ENCODE assay signal across 16 cellular contexts in the genomic region with DNA sequence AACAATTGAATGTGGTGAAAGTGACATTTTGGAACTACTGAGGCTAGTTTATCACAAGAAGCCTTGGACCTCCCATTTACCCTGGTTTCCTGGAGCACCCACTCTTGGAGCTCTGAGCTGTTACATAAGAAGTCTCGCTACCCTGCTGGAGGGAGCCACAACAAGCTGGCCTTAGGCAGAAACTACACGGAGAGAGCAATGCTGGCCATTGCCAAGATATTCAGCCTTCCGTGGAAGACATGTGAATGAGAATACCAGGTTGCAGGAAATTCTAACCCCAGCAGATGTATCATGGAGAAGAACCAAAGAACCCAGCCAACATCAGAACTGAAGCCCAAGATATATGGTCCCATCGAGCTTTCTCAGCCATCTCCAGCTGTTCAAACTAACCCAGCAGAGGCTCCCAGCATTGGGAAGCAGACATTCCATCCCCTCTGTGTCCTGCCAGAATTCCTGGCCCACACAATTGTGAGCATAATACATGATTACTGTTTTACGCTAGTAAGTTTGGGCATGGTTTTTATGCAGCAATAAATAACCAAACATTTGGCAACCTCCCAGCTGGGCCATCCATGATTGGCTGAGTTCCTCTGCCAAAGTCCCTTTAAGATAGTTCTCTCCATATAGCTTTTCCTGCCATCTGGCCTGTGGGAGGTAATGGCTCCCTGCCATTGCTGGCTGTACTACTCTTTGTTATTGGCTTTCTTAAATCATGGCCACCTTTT. TPM values are rescaled to one million over a fixed set of nuclear protein-coding genes. Genes with fewer than 3 reads are reported as not detected.
DNase-seq lines count a peak whose midpoint lies in the region; ATAC-seq, FAIRE-seq and TF ChIP-seq lines count a peak whose summit lies in the region.
"Had no signal": no experiment of that assay in that cellular context is flagged by ENCODE, and none has a peak within 500 bp of the region (broad histone marks: within the 10 kb centered on the region; RNA-seq: fewer than 3 reads in every experiment).

No MANE protein-coding gene starts in this region.

- H3K4me1 ChIP-seq in right atrium auricular region: no peaks in the 10 kb centered on the region
- no peaks in the 10 kb centered on the region for H3K4me1 ChIP-seq in mucosa of descending colon (ENCODE audit: low read depth)
- H3K4me1 ChIP-seq in naive thymus-derived CD4-positive, alpha-beta T cell (ENCODE audit: control insufficient read depth in 2 of 2, insufficient read depth in 2 of 2, low read length in 2 of 2): no peaks in the 10 kb centered on the region
- H3K4me1 ChIP-seq: SJCRH30 had no signal

- no peak overlapping the region for H3K27ac Mint-ChIP-seq in endothelial cell (ENCODE audit: unreplicated experiment)
- H3K27ac Mint-ChIP-seq in naive thymus-derived CD4-positive, alpha-beta T cell: no peak overlapping the region
- H3K27ac Mint-ChIP-seq: natural killer cell had no signal

- FAIRE-seq in D721Med (lab: Jason Lieb, UNC): no peak
- FAIRE-seq: H1, TTC549 had no signal

- no peak overlapping the region for H3K27ac ChIP-seq in right atrium auricular region
- H3K27ac ChIP-seq in naive thymus-derived CD4-positive, alpha-beta T cell (ENCODE audit: low read depth, low read length): no peak overlapping the region
- H3K27ac ChIP-seq: SJCRH30 had no signal

- H3K4me3 ChIP-seq in right atrium auricular region (no peak overlapping the region), mucosa of descending colon (no peak overlapping the region)
- no peak overlapping the region for H3K4me3 ChIP-seq in naive thymus-derived CD4-positive, alpha-beta T cell (ENCODE audit: low read length)
- H3K4me3 ChIP-seq: SJCRH30 had no signal

- no peak overlapping the region for H3K4me3 Mint-ChIP-seq in endothelial cell (ENCODE audit: unreplicated experiment)
- H3K4me3 Mint-ChIP-seq in naive thymus-derived CD4-positive, alpha-beta T cell: no peak overlapping the region
- H3K4me3 Mint-ChIP-seq: natural killer cell had no signal

- no peaks in the 10 kb centered on the region for H3K27me3 ChIP-seq in right atrium auricular region
- no peaks in the 10 kb centered on the region for H3K27me3 ChIP-seq in naive thymus-derived CD4-positive, alpha-beta T cell (ENCODE audit: control insufficient read depth in 2 of 2, insufficient read depth in 2 of 2, low read length in 2 of 2)
- H3K27me3 ChIP-seq: SJCRH30 had no signal

- H3K36me3 Mint-ChIP-seq in endothelial cell (ENCODE audit: low read depth, unreplicated experiment): no peaks in the 10 kb centered on the region
- H3K36me3 Mint-ChIP-seq in naive thymus-derived CD4-positive, alpha-beta T cell: peaks cover 0 to 4% (median 0%) of the 10 kb centered on the region in 5 donors
- H3K36me3 Mint-ChIP-seq: natural killer cell had no signal

- POLR2A ChIA-PET in naive thymus-derived CD4-positive, alpha-beta T cell (lab: Charles Lee): no interaction called here

- H3K9me3 Mint-ChIP-seq in endothelial cell (ENCODE audit: unreplicated experiment): no peaks in the 10 kb centered on the region
- no peaks in the 10 kb centered on the region for H3K9me3 Mint-ChIP-seq in naive thymus-derived CD4-positive, alpha-beta T cell
- H3K9me3 Mint-ChIP-seq: natural killer cell had no signal

- ATAC-seq in Right ventricle myocardium superior (ENCODE audit: poor library complexity) (peak; percentile 85), mucosa of descending colon (peak; percentile 40)
- ATAC-seq in naive thymus-derived CD4-positive, alpha-beta T cell: no peak
- ATAC-seq: esophagus mucosa, natural killer cell had no signal

- H3K9me3 ChIP-seq in right atrium auricular region (no peaks in the 10 kb centered on the region), mucosa of descending colon (no peaks in the 10 kb centered on the region)
- H3K9me3 ChIP-seq in naive thymus-derived CD4-positive, alpha-beta T cell (ENCODE audit: control insufficient read depth in 2 of 3, low read length in 3 of 3): no peaks in the 10 kb centered on the region
- H3K9me3 ChIP-seq: SJCRH30 had no signal

- intact Hi-C loops in Right ventricle myocardium superior (cut with DNase I): no loop called here
- intact Hi-C loops in mucosa of descending colon (cut with DNase I, micrococcal nuclease): no loop called here
- intact Hi-C loops in naive thymus-derived CD4-positive, alpha-beta T cell (cut with micrococcal nuclease): no loop called here

- no peaks in the 10 kb centered on the region for H3K36me3 ChIP-seq in right atrium auricular region
- no peaks in the 10 kb centered on the region for H3K36me3 ChIP-seq in mucosa of descending colon (ENCODE audit: low read depth)
- no peaks in the 10 kb centered on the region for H3K36me3 ChIP-seq in naive thymus-derived CD4-positive, alpha-beta T cell (ENCODE audit: control insufficient read depth in 2 of 3, insufficient read depth in 3 of 3, low read length in 3 of 3)
- H3K36me3 ChIP-seq: SJCRH30 had no signal

- CTCF ChIA-PET in naive thymus-derived CD4-positive, alpha-beta T cell (lab: Charles Lee): no interaction called here

- no peak for DNase-seq in Right ventricle myocardium superior
- no peak for DNase-seq in right atrium auricular region (ENCODE audit: low spot score)
- peak; percentile 3 for DNase-seq in dermis blood vessel endothelial cell
- peak in 2 of 3 donors; percentile 28 to 29 for DNase-seq in mucosa of descending colon
- DNase-seq in endothelial cell (ENCODE audit: low spot score): no peak
- no peak for DNase-seq in activated CD8-positive, alpha-beta memory T cell treated with anti-CD3 and anti-CD28 coated beads, Interleukin-2, amount 50 U/mL, for 48 hours
- no peak for DNase-seq in naive thymus-derived CD4-positive, alpha-beta T cell
- DNase-seq in D721Med (ENCODE audit: insufficient read length, low spot score): no peak
- DNase-seq: activated CD8-positive, alpha-beta memory T cell treated with anti-CD3 and anti-CD28 coated beads for 24 hours; activated gamma-delta T cell treated with Interleukin-2 at 50 U/mL for 16 hours; DMS153; natural killer cell; SJCRH30 had no signal

- no peaks in the 10 kb centered on the region for H3K4me1 Mint-ChIP-seq in endothelial cell (ENCODE audit: unreplicated experiment)
- no peaks in the 10 kb centered on the region for H3K4me1 Mint-ChIP-seq in naive thymus-derived CD4-positive, alpha-beta T cell
- H3K4me1 Mint-ChIP-seq: natural killer cell had no signal

- TF ChIP-seq CTCF in right atrium auricular region (IDR thresholded peaks at IDR 0.05) (no peak), mucosa of descending colon (IDR thresholded peaks at IDR 0.05) (no peak), endothelial cell (IDR thresholded peaks at IDR 0.05; ENCODE audit: unreplicated experiment) (no peak), D721Med (IDR thresholded peaks at IDR 0.05; ENCODE audit: insufficient read depth, missing control alignments) (no peak)

- no peaks in the 10 kb centered on the region for H3K27me3 Mint-ChIP-seq in endothelial cell (ENCODE audit: unreplicated experiment)
- H3K27me3 Mint-ChIP-seq in naive thymus-derived CD4-positive, alpha-beta T cell: peaks cover 3 to 29% (median 22%) of the 10 kb centered on the region in 5 donors

RNA-seq across cellular contexts. Expression of gene PDE5A, which starts 17.9 kb away (rescaled TPM):
- 6.5 TPM for total RNA-seq in Right ventricle myocardium superior
- total RNA-seq in right atrium auricular region: 10 to 100 TPM in 1 of 2 donors, 1 to 10 TPM in 1; 5.8 to 14.7 TPM
- total RNA-seq in dermis blood vessel endothelial cell: 1.7 and 1.8 TPM in 2 replicates
- 100 to 1,000 TPM in 1 of 3 donors, 10 to 100 TPM in 2; 35.4 to 131 (median 58.4) TPM for total RNA-seq in mucosa of descending colon
- total RNA-seq in endothelial cell (ENCODE audit: unreplicated experiment): 3.4 TPM
- total RNA-seq in naive thymus-derived CD4-positive, alpha-beta T cell: 1 to 10 TPM in 1 of 5 experiments, under 1 TPM in 4; 0.21 to 1.5 (median 0.65) TPM
- polyA plus RNA-seq in naive thymus-derived CD4-positive, alpha-beta T cell: 1 to 10 TPM in 1 of 2 donors, under 1 TPM in 1; 0.56 to 2.6 TPM

Comparison
In these comparisons a context has a peak if more than half of its experiments do, and no peak if none do; other contexts are left out.
1. DNase-seq: peak in dermis blood vessel endothelial cell (single experiment) and mucosa of descending colon (2 of 3); none in Right ventricle myocardium superior (single experiment), right atrium auricular region (single experiment), endothelial cell (single experiment), activated CD8-positive, alpha-beta memory T cell treated with anti-CD3 and anti-CD28 coated beads, Interleukin-2, amount 50 U/mL, for 48 hours (single experiment), naive thymus-derived CD4-positive, alpha-beta T cell (0 of 9) and D721Med (single experiment).